ENCODE assay signal across 24 cellular contexts in genomic region chr2:29184531-29184930, GRCh38.
A peak's percentile ranks its signal among the peaks of the same experiment; 100 is the strongest.
DNase-seq lines count a peak whose midpoint lies in the region; ATAC-seq, FAIRE-seq and TF ChIP-seq lines count a peak whose summit lies in the region.
"Had no signal": no experiment of that assay in that cellular context is flagged by ENCODE, and none has a peak within 500 bp of the region (broad histone marks: within the 10 kb centered on the region; RNA-seq: fewer than 3 reads in every experiment).

No MANE protein-coding gene starts in this region.

- H2BK120ac ChIP-seq in H1 (replicated peaks; ENCODE audit: low read depth, low read length) = no peak overlapping the region

- intact Hi-C loops in gastrocnemius medialis (cut with DNase I; ENCODE audit: low total_unique reads) (loop anchor here (10.0 kb wide), 1 partner anchor 1500 kb away; no protein-coding TSS in a partner anchor), lower leg skin (cut with DNase I; ENCODE audit: low total_unique reads) (no loop called here)

- H3K4me3 Mint-ChIP-seq in activated T-cell treated with anti-CD3 and anti-CD28 coated beads, Interleukin-2, amount 50 U/mL, for 72 hours = no peak overlapping the region
- H3K4me3 Mint-ChIP-seq: B cell; CD4-positive, CD25-positive, alpha-beta regulatory T cell; CD8-positive, alpha-beta T cell had no signal

- in situ Hi-C loops in gastrocnemius medialis (cut with MboI; ENCODE audit: low sequenced_read_pairs in 4 of 4) = loop anchor here in 3 of 4 donors (25.0 kb wide), 1 partner anchor 372 kb away; the partner anchor contains the start of gene SPDYA (in 3 of the 3)

- DNase-seq in activated T-cell treated with anti-CD3 and anti-CD28 coated beads, Interleukin-2, amount 50 U/mL, for 72 hours = no peak
- DNase-seq in activated T-cell treated with anti-CD3 and anti-CD28 coated beads, Interleukin-2, amount 50 U/mL, for 1 hour = no peak
- DNase-seq in H1 (ENCODE audit: low read depth in 1 of 2, low spot score in 2 of 2) (no peak), gastrocnemius medialis (no peak), lower leg skin (ENCODE audit: low spot score in 2 of 2) (no peak)
- DNase-seq in effector CD8-positive, alpha-beta T cell (lab: John Stamatoyannopoulos, UW) = no peak
- DNase-seq: Caco-2; CD4-positive, CD25-positive, alpha-beta regulatory T cell; CD8-positive, alpha-beta T cell; DMS 273 treated with DMSO at 0.1 percent for 48 hours; DMS79; EL; GDM1; GOT3; H7; HCEC 1CT had no signal

- H2AFZ ChIP-seq in H1 (ENCODE audit: low read length) = 0 out of 2 replicates have a peak overlapping the region, but pooled peaks have one; percentile 51

- peaks cover 3 to 8% of the 10 kb centered on the region in 2 donors for H3K36me3 Mint-ChIP-seq in activated T-cell treated with anti-CD3 and anti-CD28 coated beads, Interleukin-2, amount 50 U/mL, for 72 hours (ENCODE audit: insufficient read depth in 2 of 2)

- H3K36me3 ChIP-seq in H1 (ENCODE audit: control insufficient read depth in 2 of 4, insufficient read depth in 4 of 4, low read length in 3 of 4) = no peaks in the 10 kb centered on the region
- peaks cover 0 to 21% of the 10 kb centered on the region in 2 donors for H3K36me3 ChIP-seq in gastrocnemius medialis
- H3K36me3 ChIP-seq: BLaER1 had no signal

- H3K9me3 ChIP-seq in H1 (ENCODE audit: insufficient read depth in 2 of 2, low read depth in 1 of 2, low read length in 1 of 2) (peaks cover 0 to 4% of the 10 kb centered on the region in 2 experiments; a peak in 1 of 4 replicates), gastrocnemius medialis (no peaks in the 10 kb centered on the region)
- H3K9me3 ChIP-seq: Caco-2 had no signal

- H3K14ac ChIP-seq in H1 (ENCODE audit: insufficient read length) = no peak overlapping the region

- no peak overlapping the region for H2AK5ac ChIP-seq in H1 (ENCODE audit: low read depth, low read length)

- H3K4me2 ChIP-seq in H1 (ENCODE audit: insufficient read depth in 1 of 2, low read depth in 2 of 2, low read length in 2 of 2) = no peak overlapping the region
- H3K4me2 ChIP-seq: BLaER1 had no signal

- H3K9ac ChIP-seq in H1 (replicated peaks in 1 of 4; ENCODE audit: extremely low read depth in 1 of 4, low read depth in 3 of 4, low read length in 3 of 4) = no peak overlapping the region
- H3K9ac ChIP-seq: BLaER1 had no signal

- H3K27me3 Mint-ChIP-seq in activated T-cell treated with anti-CD3 and anti-CD28 coated beads, Interleukin-2, amount 50 U/mL, for 72 hours (ENCODE audit: low read depth) = no peaks in the 10 kb centered on the region
- H3K27me3 Mint-ChIP-seq: B cell; CD4-positive, CD25-positive, alpha-beta regulatory T cell had no signal

- no peak overlapping the region for H3K56ac ChIP-seq in H1 (replicated peaks; ENCODE audit: insufficient read length, low read depth, low read length)

- H3K4me1 Mint-ChIP-seq in activated T-cell treated with anti-CD3 and anti-CD28 coated beads, Interleukin-2, amount 50 U/mL, for 72 hours (ENCODE audit: low read depth) = peaks cover 27% of the 10 kb centered on the region

- no peaks in the 10 kb centered on the region for H3K23me2 ChIP-seq in H1 (ENCODE audit: low read depth, low read length)

- no peaks in the 10 kb centered on the region for H3K79me1 ChIP-seq in H1 (ENCODE audit: low read depth, low read length)

- H3K4me3 ChIP-seq in H1 (ENCODE audit: extremely low read depth in 1 of 4, insufficient read depth in 2 of 4, low read depth in 3 of 4, low read length in 4 of 4) (no peak overlapping the region), gastrocnemius medialis (no peak overlapping the region), lower leg skin (ENCODE audit: low read depth, poor library complexity, severe bottlenecking) (no peak overlapping the region)
- H3K4me3 ChIP-seq: BLaER1, GM12878 had no signal

- H2BK5ac ChIP-seq in H1 (ENCODE audit: low read depth, low read length) = no peak overlapping the region

- peak overlapping the region; percentile 7 for H3K27ac Mint-ChIP-seq in activated T-cell treated with anti-CD3 and anti-CD28 coated beads, Interleukin-2, amount 50 U/mL, for 72 hours
- H3K27ac Mint-ChIP-seq: B cell; CD8-positive, alpha-beta T cell had no signal

- H3K4ac ChIP-seq in H1 (replicated peaks; ENCODE audit: insufficient read length, low read depth, low read length) = no peak overlapping the region

- FAIRE-seq in H1 (lab: Jason Lieb, UNC) = no peak
- FAIRE-seq: A204.1, D721Med, GM12878, GM18507 had no signal

- TF ChIP-seq POLR2A in H1 (IDR thresholded peaks at IDR 0.05; ENCODE audit: control extremely low read depth in 1 of 2, low read depth in 2 of 2, low read length in 2 of 2) (no peak), gastrocnemius medialis (IDR thresholded peaks at IDR 0.05) (no peak), lower leg skin (IDR thresholded peaks at IDR 0.05) (no peak)

- H3K9me3 Mint-ChIP-seq in activated T-cell treated with anti-CD3 and anti-CD28 coated beads, Interleukin-2, amount 50 U/mL, for 72 hours = peaks cover 0 to 4% of the 10 kb centered on the region in 2 donors

- WGBS in H1 (ENCODE audit: extremely low coverage in 1 of 2, insufficient coverage in 1 of 2, insufficient read length in 1 of 2, insufficient replicate concordance in 2 of 2, low coverage in 1 of 2, low lambda C conversion rate in 2 of 2, missing lambda C conversion rate in 1 of 2), 2 experiments = 87% methylated on average over 6 of the region's 6 CpGs; no CpG with 5 or more reads in 1 of the 2 experiments
- WGBS in lower leg skin, 2 donors = 91 to 93% methylated on average over 6 of the region's 6 CpGs

- no peak overlapping the region for H2BK12ac ChIP-seq in H1 (ENCODE audit: low read depth, low read length)

- no peak overlapping the region for H4K91ac ChIP-seq in H1 (replicated peaks; ENCODE audit: insufficient read length, low read length)

- TF ChIP-seq CTCF in H1 (IDR thresholded peaks at IDR 0.05; ENCODE audit: control extremely low read depth in 1 of 3, insufficient read depth in 1 of 3, low read depth in 1 of 3, low read length in 3 of 3) (no peak), gastrocnemius medialis (IDR thresholded peaks at IDR 0.05 in 4 of 5, conservative IDR thresholded peaks at IDR 0.05 in 1 of 5) (no peak), lower leg skin (IDR thresholded peaks at IDR 0.05) (no peak)

- no peak overlapping the region for H3K18ac ChIP-seq in H1 (ENCODE audit: extremely low read depth, low read length)

- no peak for TF ChIP-seq RAD21 in H1 (IDR thresholded peaks at IDR 0.05 in 1 of 2, conservative IDR thresholded peaks at IDR 0.05 in 1 of 2; ENCODE audit: low read depth in 2 of 2, low read length in 2 of 2)

- ATAC-seq in activated T-cell treated with anti-CD3 and anti-CD28 coated beads, Interleukin-2, amount 50 U/mL, for 72 hours (replicated peaks in 1 of 2) = no peak
- no peak for ATAC-seq in gastrocnemius medialis
- ATAC-seq: CD8-positive, alpha-beta T cell; GM12878 had no signal

- no peak overlapping the region for H4K8ac ChIP-seq in H1 (ENCODE audit: extremely low read depth, insufficient read depth, low read length)

- POLR2A ChIA-PET in H1 (lab: Charles Lee; ENCODE audit: partially characterized antibody) = interaction anchor here (1.0 kb wide), 1 partner anchor 234 kb away, joined by 3 read pairs; no protein-coding TSS in a partner anchor

- H4K20me1 ChIP-seq in H1 (replicated peaks in 1 of 2; ENCODE audit: control insufficient read depth in 1 of 2, insufficient read depth in 2 of 2, low read length in 2 of 2) = no peaks in the 10 kb centered on the region
- H4K20me1 ChIP-seq: BLaER1 had no signal

- H3K27ac ChIP-seq in H1 (ENCODE audit: low read depth, low read length) = no peak overlapping the region
- peak overlapping the region in 3 of 4 donors; percentile 19 to 48 (median 30) for H3K27ac ChIP-seq in gastrocnemius medialis
- H3K27ac ChIP-seq: 22Rv1, BLaER1, C4-2B had no signal

- no peak overlapping the region for H4K5ac ChIP-seq in H1 (ENCODE audit: insufficient read length, low read depth, low read length)

- H2BK20ac ChIP-seq in H1 (ENCODE audit: low read length) = no peak overlapping the region

- H3K4me1 ChIP-seq in H1 (replicated peaks in 1 of 4; ENCODE audit: control insufficient read depth in 3 of 4, insufficient read depth in 4 of 4, low read length in 3 of 4) = no peaks in the 10 kb centered on the region
- peaks cover 4 to 15% of the 10 kb centered on the region in 2 donors for H3K4me1 ChIP-seq in gastrocnemius medialis
- H3K4me1 ChIP-seq: Caco-2 had no signal

- no peak overlapping the region for H3K23ac ChIP-seq in H1 (ENCODE audit: insufficient read length)

- H3K79me2 ChIP-seq in H1 (ENCODE audit: control insufficient read depth in 1 of 2, insufficient read depth in 2 of 2, low read length in 2 of 2) = no peaks in the 10 kb centered on the region

- H3K27me3 ChIP-seq in H1 (replicated peaks in 1 of 4; ENCODE audit: control insufficient read depth in 3 of 4, extremely low read depth in 1 of 4, insufficient read depth in 3 of 4, low read length in 3 of 4) = no peaks in the 10 kb centered on the region
- H3K27me3 ChIP-seq in gastrocnemius medialis = no peaks in the 10 kb centered on the region
- H3K27me3 ChIP-seq: BLaER1 had no signal

- no peak for TF ChIP-seq EP300 in H1 (IDR thresholded peaks at IDR 0.05; ENCODE audit: borderline replicate concordance in 1 of 2, low read depth in 2 of 2, low read length in 2 of 2)

- H2BK15ac ChIP-seq in H1 (ENCODE audit: low read length) = no peak overlapping the region

- CTCF ChIA-PET in H1 (lab: Charles Lee; ENCODE audit: partially characterized antibody) = interaction anchor here (0.7 to 1.3 kb wide), 2 partner anchors 13 to 233 kb away, joined by 3 read pairs; no protein-coding TSS in a partner anchor

TF ChIP-seq in H1, 55 proteins besides CTCF, POLR2A, EP300 and RAD21 (continues in another document):
- TF ChIP-seq BACH1 (IDR thresholded peaks at IDR 0.05; ENCODE audit: low read length) = no peak
- TF ChIP-seq ATF2 (IDR thresholded peaks at IDR 0.05; ENCODE audit: low read length) = no peak
- no peak for TF ChIP-seq BRCA1 (IDR thresholded peaks at IDR 0.05; ENCODE audit: low read depth, low read length)
- no peak for TF ChIP-seq JUN (IDR thresholded peaks at IDR 0.05; ENCODE audit: low read depth, low read length)
- TF ChIP-seq SRF (IDR thresholded peaks at IDR 0.05; ENCODE audit: low read depth, low read length) = no peak
- TF ChIP-seq CREB1 (IDR thresholded peaks at IDR 0.05) = no peak
- TF ChIP-seq CBX5 (IDR thresholded peaks at IDR 0.05; ENCODE audit: low read depth, low read length) = no peak
- no peak for TF ChIP-seq JUND (IDR thresholded peaks at IDR 0.05; ENCODE audit: low read length)
- TF ChIP-seq SP2 (IDR thresholded peaks at IDR 0.05; ENCODE audit: low read length) = no peak
